Comparison of ENCODE assay signal across 13 cellular contexts in the genomic region with DNA sequence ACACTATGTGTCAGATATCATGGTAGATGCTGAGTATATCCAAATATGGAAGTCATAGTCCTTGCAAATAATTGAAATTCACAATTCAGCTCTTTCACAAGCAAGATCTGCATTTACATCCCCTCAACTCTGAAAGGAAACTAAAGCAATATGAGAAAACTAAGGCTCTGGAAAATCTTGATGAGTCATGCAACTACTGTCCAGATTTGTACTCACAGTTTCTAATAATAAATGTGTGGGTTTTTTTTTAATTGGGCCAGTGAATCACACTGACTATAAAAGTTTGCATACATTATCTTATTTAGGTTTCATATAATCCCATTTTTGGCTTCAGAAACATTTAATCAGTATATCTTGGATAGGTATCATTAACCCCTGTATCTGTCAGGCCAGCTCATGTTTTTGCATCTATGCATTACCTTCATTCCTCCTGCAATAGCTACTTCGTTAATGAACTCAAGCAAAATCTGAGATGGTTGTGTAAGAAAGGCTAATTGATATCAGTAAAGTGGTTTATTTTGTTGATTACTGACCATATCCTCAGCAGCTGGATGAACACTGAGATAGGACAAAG. TPM values are rescaled to one million over a fixed set of nuclear protein-coding genes. Genes with fewer than 3 reads are reported as not detected.
DNase-seq lines count a peak whose midpoint lies in the region; ATAC-seq and TF ChIP-seq lines count a peak whose summit lies in the region.
"Had no signal": no experiment of that assay in that cellular context is flagged by ENCODE, and none has a peak within 500 bp of the region (broad histone marks: within the 10 kb centered on the region; RNA-seq: fewer than 3 reads in every experiment).

No MANE protein-coding gene starts in this region.

- H3K9me3 ChIP-seq in fibroblast of lung (ENCODE audit: control insufficient read depth, insufficient read depth, low read depth, low read length) = no peaks in the 10 kb centered on the region
- H3K9me3 ChIP-seq: prostate gland had no signal

- DNase-seq in SIG-M5 treated with dmso at 0.1 percent for 504 hours (lab: John Stamatoyannopoulos, UW; ENCODE audit: unreplicated experiment) (peak; percentile 48), SIG-M5 (lab: John Stamatoyannopoulos, UW) (no peak), OCI-M1 (lab: John Stamatoyannopoulos, UW) (peak; percentile 0), fibroblast of lung (ENCODE audit: low read depth in 2 of 2) (peak; percentile 85 to 94), stromal cell of bone marrow (ENCODE audit: low read depth) (peak; percentile 76), activated T-cell treated with anti-CD3 and anti-CD28 coated beads for 4 hours (no peak)
- no peak for DNase-seq in NK-92 treated with Interleukin-12 subunit alpha and Interleukin-12 subunit beta, amount 100 ng/mL, for 24 hours (lab: John Stamatoyannopoulos, UW)
- DNase-seq: 8988T; NCI-H748 treated with DMSO at 0.1 percent for 48 hours; stimulated activated CD8-positive, alpha-beta memory T cell treated with anti-CD3 and anti-CD28 coated beads, Interleukin-4, amount 100 ng/mL, for 48 hours had no signal

- H3K27ac ChIP-seq in fibroblast of lung (ENCODE audit: insufficient read depth, low read length) = peak overlapping the region; percentile 79
- H3K27ac ChIP-seq: cardiac muscle cell, prostate gland had no signal

- H2AFZ ChIP-seq in fibroblast of lung (ENCODE audit: low read length) = no peak overlapping the region

- H3K27me3 ChIP-seq in fibroblast of lung (ENCODE audit: control insufficient read depth, insufficient read depth, low read length) = no peaks in the 10 kb centered on the region
- H3K27me3 ChIP-seq: cardiac muscle cell had no signal

- peaks cover 12% of the 10 kb centered on the region for H3K4me1 ChIP-seq in fibroblast of lung (ENCODE audit: control insufficient read depth, extremely low read depth, insufficient read depth, low read length)
- H3K4me1 ChIP-seq: prostate gland had no signal

- TF ChIP-seq CTCF in fibroblast of lung (conservative IDR thresholded peaks at IDR 0.05 in 1 of 2, IDR thresholded peaks at IDR 0.05 in 1 of 2; ENCODE audit: low read depth in 1 of 2, low read length in 2 of 2) = no peak

- ATAC-seq in GM21529 (IDR thresholded peaks at IDR 0.05; ENCODE audit: unreplicated experiment) = no peak

- no peak overlapping the region for H3K4me3 ChIP-seq in fibroblast of lung (replicated peaks in 1 of 4; ENCODE audit: control extremely low read depth in 1 of 4, insufficient read depth in 1 of 4, low read depth in 3 of 4, low read length in 4 of 4)
- H3K4me3 ChIP-seq: cardiac muscle cell, prostate gland had no signal

- no peaks in the 10 kb centered on the region for H3K79me2 ChIP-seq in fibroblast of lung (ENCODE audit: control insufficient read depth, insufficient read depth, low read length)

- H3K4me2 ChIP-seq in fibroblast of lung (ENCODE audit: extremely low read depth, insufficient read depth, low read length) = peak overlapping the region; percentile 44

- no peak overlapping the region for H3K9ac ChIP-seq in fibroblast of lung (ENCODE audit: insufficient read depth, low read length)

- H3K36me3 ChIP-seq in fibroblast of lung (ENCODE audit: control insufficient read depth, insufficient read depth, low read length) = no peaks in the 10 kb centered on the region
- H3K36me3 ChIP-seq: cardiac muscle cell, prostate gland had no signal

- H4K20me1 ChIP-seq in fibroblast of lung (ENCODE audit: control insufficient read depth, extremely low read depth, insufficient read depth, low read length) = no peaks in the 10 kb centered on the region

RNA-seq across cellular contexts. Expression of a gene that starts 58.7 kb away (rescaled TPM):
- 3.1 and 7.3 TPM in 2 replicates for total RNA-seq in fibroblast of lung
- polyA plus RNA-seq in fibroblast of lung = 41.8 and 44.6 TPM in 2 replicates
- polyA plus RNA-seq in fibroblast of lung (2012) = 19.8 and 20.1 TPM in 2 replicates
- 10.4 and 14.1 TPM in 2 replicates for polyA minus RNA-seq in fibroblast of lung (ENCODE audit: low replicate concordance)

Comparison
In these comparisons a context has a peak if more than half of its experiments do, and no peak if none do; other contexts are left out.
1. DNase-seq: peak in SIG-M5 treated with dmso at 0.1 percent for 504 hours (single experiment), OCI-M1 (single experiment), fibroblast of lung (2 of 2) and stromal cell of bone marrow (single experiment); none in SIG-M5 (single experiment), NK-92 treated with Interleukin-12 subunit alpha and Interleukin-12 subunit beta, amount 100 ng/mL, for 24 hours (single experiment) and activated T-cell treated with anti-CD3 and anti-CD28 coated beads for 4 hours (single experiment).